Comparison of ENCODE assay signal across 1 cellular context in genomic region chr5:91468643-91469422, GRCh38.
TF ChIP-seq lines count a peak whose summit lies in the region.

No MANE protein-coding gene starts in this region.

TF ChIP-seq in K562, 482 proteins besides CTCF, POLR2A, EP300 and RAD21 (continued from another document):
- no peak for TF ChIP-seq ZBTB40 (IDR thresholded peaks at IDR 0.05)
- TF ChIP-seq ZBTB40 (CRISPR knock-in tag; IDR thresholded peaks at IDR 0.05), result no peak
- TF ChIP-seq GABPB2 (CRISPR knock-in tag; conservative IDR thresholded peaks at IDR 0.05), result no peak
- no peak for TF ChIP-seq ZNF707 (CRISPR knock-in tag; conservative IDR thresholded peaks at IDR 0.05)
- no peak for TF ChIP-seq SNRNP70 (optimal IDR thresholded peaks at IDR 0.05; ENCODE audit: low read depth, low read length)
- TF ChIP-seq PHB (CRISPR knock-in tag; IDR thresholded peaks at IDR 0.05), result no peak
- TF ChIP-seq IRF2 (CRISPR knock-in tag; IDR thresholded peaks at IDR 0.05), result no peak
- no peak for TF ChIP-seq ASH1L (IDR thresholded peaks at IDR 0.05; ENCODE audit: borderline replicate concordance, low read depth, partially characterized antibody)
- TF ChIP-seq PATZ1 (CRISPR knock-in tag; IDR thresholded peaks at IDR 0.05; ENCODE audit: borderline replicate concordance), result no peak
- no peak for TF ChIP-seq ZSCAN32 (CRISPR knock-in tag; IDR thresholded peaks at IDR 0.05)
- TF ChIP-seq ATF3 (IDR thresholded peaks at IDR 0.05), result peak; percentile 38; the same call in 1 of the 2 replicates
- TF ChIP-seq ATF3 (CRISPR knock-in tag; conservative IDR thresholded peaks at IDR 0.05), result no peak
- no peak for TF ChIP-seq ZNF75A (CRISPR knock-in tag; IDR thresholded peaks at IDR 0.05)
- TF ChIP-seq E2F3 (CRISPR knock-in tag; IDR thresholded peaks at IDR 0.05), result no peak
- TF ChIP-seq MTF1 (CRISPR knock-in tag; IDR thresholded peaks at IDR 0.05; ENCODE audit: borderline replicate concordance), result no peak
- no peak for TF ChIP-seq TEAD4 (IDR thresholded peaks at IDR 0.05; ENCODE audit: low read length)
- no peak for TF ChIP-seq TEAD4 (CRISPR knock-in tag; IDR thresholded peaks at IDR 0.05; ENCODE audit: borderline replicate concordance)
- TF ChIP-seq PTBP1 (IDR thresholded peaks at IDR 0.05; ENCODE audit: low read depth, low read length), result no peak
- no peak for TF ChIP-seq SMARCB1 (IDR thresholded peaks at IDR 0.05; ENCODE audit: insufficient read length, low read depth)
- no peak for TF ChIP-seq ZNF449 (CRISPR knock-in tag; IDR thresholded peaks at IDR 0.05)
- no peak for TF ChIP-seq HCFC1 (IDR thresholded peaks at IDR 0.05; ENCODE audit: low read depth, low read length)
- no peak for TF ChIP-seq ZNF444 (CRISPR knock-in tag; IDR thresholded peaks at IDR 0.05)
- TF ChIP-seq HIVEP1 (CRISPR knock-in tag; IDR thresholded peaks at IDR 0.05), result no peak
- TF ChIP-seq ATF1 (CRISPR knock-in tag; IDR thresholded peaks at IDR 0.05), result no peak
- no peak for TF ChIP-seq ATF1 (tag; IDR thresholded peaks at IDR 0.05)
- TF ChIP-seq BRD9 (IDR thresholded peaks at IDR 0.05; ENCODE audit: low read depth, partially characterized antibody), result no peak
- peak; percentile 38; the same call in 1 of the 2 replicates for TF ChIP-seq JUND (IDR thresholded peaks at IDR 0.05; ENCODE audit: borderline replicate concordance, low read depth, low read length)
- no peak for TF ChIP-seq JUND (tag; IDR thresholded peaks at IDR 0.05; ENCODE audit: borderline replicate concordance, low read depth, low read length)
- no peak for TF ChIP-seq ZNF143 (CRISPR knock-in tag; IDR thresholded peaks at IDR 0.05)
TF ChIP-seq in K562: peak in this region for 4.
